ENCODE assay signal across 1 cellular context in the genomic region with DNA sequence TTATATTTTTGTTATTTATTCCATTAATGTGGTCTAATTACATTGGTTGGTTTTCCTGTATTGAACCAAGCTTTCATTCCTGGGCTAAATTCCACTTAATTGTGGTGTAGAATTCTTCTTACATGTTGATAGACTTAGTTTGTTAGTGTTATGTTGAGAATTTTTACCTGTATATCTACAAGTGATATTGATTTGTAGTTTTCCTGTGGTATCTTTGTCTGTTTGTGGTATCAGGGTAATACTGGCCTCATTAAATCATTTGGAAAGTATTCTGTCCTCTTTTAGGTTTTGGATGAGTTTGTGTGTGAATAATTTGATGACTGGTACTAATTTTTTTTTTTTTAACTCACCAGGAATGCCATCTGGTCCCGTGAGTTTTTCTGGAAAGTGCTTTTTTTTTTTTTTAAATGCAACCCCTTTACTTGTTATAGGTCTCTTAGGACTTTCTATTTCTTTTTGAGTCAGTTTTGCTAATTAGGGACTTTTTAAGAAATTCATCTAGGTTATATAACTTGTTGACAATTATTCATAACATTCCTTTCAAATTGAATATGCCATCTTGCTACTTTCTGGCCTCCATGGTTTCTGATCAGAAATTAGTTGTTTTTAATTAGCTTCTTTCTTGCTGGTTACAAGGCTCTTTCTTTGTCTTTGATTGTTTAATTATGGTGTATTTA.
TF ChIP-seq lines count a peak whose summit lies in the region.

No MANE protein-coding gene starts in this region.

TF ChIP-seq in GM12878, 131 proteins besides CTCF, POLR2A, EP300 and RAD21 (continued from another document and continues in another):
- TF ChIP-seq, protein P1, sequence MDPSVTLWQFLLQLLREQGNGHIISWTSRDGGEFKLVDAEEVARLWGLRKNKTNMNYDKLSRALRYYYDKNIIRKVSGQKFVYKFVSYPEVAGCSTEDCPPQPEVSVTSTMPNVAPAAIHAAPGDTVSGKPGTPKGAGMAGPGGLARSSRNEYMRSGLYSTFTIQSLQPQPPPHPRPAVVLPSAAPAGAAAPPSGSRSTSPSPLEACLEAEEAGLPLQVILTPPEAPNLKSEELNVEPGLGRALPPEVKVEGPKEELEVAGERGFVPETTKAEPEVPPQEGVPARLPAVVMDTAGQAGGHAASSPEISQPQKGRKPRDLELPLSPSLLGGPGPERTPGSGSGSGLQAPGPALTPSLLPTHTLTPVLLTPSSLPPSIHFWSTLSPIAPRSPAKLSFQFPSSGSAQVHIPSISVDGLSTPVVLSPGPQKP (IDR thresholded peaks at IDR 0.05; ENCODE audit: low read depth, low read length): no peak
- TF ChIP-seq NFIC (IDR thresholded peaks at IDR 0.05; ENCODE audit: low read depth, low read length) (peak; percentile 69), SIN3A (IDR thresholded peaks at IDR 0.05; ENCODE audit: low read depth, low read length) (no peak), ESRRA (IDR thresholded peaks at IDR 0.05; ENCODE audit: low read length) (no peak), JUNB (IDR thresholded peaks at IDR 0.05) (peak; percentile 94), TAF1 (IDR thresholded peaks at IDR 0.05; ENCODE audit: borderline replicate concordance, low read depth, low read length) (no peak), RCOR1 (conservative IDR thresholded peaks at IDR 0.05; ENCODE audit: low read depth, low read length) (no peak), NRF1 (conservative IDR thresholded peaks at IDR 0.05; ENCODE audit: low read depth, low read length) (no peak), MYC (IDR thresholded peaks at IDR 0.05; ENCODE audit: insufficient read depth, insufficient read length, insufficient replicate concordance, low read length, severe bottlenecking) (no peak), NBN (IDR thresholded peaks at IDR 0.05) (0 out of 2 replicates have a peak, but pooled peaks have one; percentile 13), CREB1 (IDR thresholded peaks at IDR 0.05; ENCODE audit: low read depth) (no peak), PAX5 (IDR thresholded peaks at IDR 0.05; ENCODE audit: borderline replicate concordance, low read depth, low read length) (no peak), NR2C2 (IDR thresholded peaks at IDR 0.05; ENCODE audit: borderline replicate concordance, control insufficient read depth, insufficient read length, low read depth) (no peak), SMC3 (IDR thresholded peaks at IDR 0.05; ENCODE audit: borderline replicate concordance, low read length) (no peak), RB1 (IDR thresholded peaks at IDR 0.05; ENCODE audit: borderline replicate concordance) (no peak), RAD51 (IDR thresholded peaks at IDR 0.05) (no peak), PAX8 (IDR thresholded peaks at IDR 0.05) (no peak), BRCA1 (IDR thresholded peaks at IDR 0.05; ENCODE audit: low read depth, low read length) (no peak), ZNF622 (IDR thresholded peaks at IDR 0.05) (no peak), CHD2 (IDR thresholded peaks at IDR 0.05; ENCODE audit: borderline replicate concordance, low read depth, low read length) (no peak), ZSCAN29 (IDR thresholded peaks at IDR 0.05) (no peak), SUZ12 (IDR thresholded peaks at IDR 0.05; ENCODE audit: unreplicated experiment) (no peak), TCF12 (IDR thresholded peaks at IDR 0.05; ENCODE audit: low read depth, low read length) (no peak), MEF2B (IDR thresholded peaks at IDR 0.05; ENCODE audit: partially characterized antibody, poor library complexity, severe bottlenecking) (peak; percentile 37), GATAD2B (conservative IDR thresholded peaks at IDR 0.05; ENCODE audit: low read depth) (no peak), MXI1 (IDR thresholded peaks at IDR 0.05; ENCODE audit: low read depth, low read length) (no peak), ZNF384 (IDR thresholded peaks at IDR 0.05; ENCODE audit: borderline replicate concordance, low read depth, low read length) (peak; percentile 79), SMAD1 (IDR thresholded peaks at IDR 0.05; ENCODE audit: low read depth, partially characterized antibody) (no peak), MYB (IDR thresholded peaks at IDR 0.05; ENCODE audit: borderline replicate concordance, low read depth, low read length) (no peak)
- TF ChIP-seq, protein P2, sequence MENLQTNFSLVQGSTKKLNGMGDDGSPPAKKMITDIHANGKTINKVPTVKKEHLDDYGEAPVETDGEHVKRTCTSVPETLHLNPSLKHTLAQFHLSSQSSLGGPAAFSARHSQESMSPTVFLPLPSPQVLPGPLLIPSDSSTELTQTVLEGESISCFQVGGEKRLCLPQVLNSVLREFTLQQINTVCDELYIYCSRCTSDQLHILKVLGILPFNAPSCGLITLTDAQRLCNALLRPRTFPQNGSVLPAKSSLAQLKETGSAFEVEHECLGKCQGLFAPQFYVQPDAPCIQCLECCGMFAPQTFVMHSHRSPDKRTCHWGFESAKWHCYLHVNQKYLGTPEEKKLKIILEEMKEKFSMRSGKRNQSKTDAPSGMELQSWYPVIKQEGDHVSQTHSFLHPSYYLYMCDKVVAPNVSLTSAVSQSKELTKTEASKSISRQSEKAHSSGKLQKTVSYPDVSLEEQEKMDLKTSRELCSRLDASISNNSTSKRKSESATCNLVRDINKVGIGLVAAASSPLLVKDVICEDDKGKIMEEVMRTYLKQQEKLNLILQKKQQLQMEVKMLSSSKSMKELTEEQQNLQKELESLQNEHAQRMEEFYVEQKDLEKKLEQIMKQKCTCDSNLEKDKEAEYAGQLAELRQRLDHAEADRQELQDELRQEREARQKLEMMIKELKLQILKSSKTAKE (IDR thresholded peaks at IDR 0.05; ENCODE audit: low read depth, poor library complexity, severe bottlenecking): peak; percentile 36
- TF ChIP-seq, protein P3, sequence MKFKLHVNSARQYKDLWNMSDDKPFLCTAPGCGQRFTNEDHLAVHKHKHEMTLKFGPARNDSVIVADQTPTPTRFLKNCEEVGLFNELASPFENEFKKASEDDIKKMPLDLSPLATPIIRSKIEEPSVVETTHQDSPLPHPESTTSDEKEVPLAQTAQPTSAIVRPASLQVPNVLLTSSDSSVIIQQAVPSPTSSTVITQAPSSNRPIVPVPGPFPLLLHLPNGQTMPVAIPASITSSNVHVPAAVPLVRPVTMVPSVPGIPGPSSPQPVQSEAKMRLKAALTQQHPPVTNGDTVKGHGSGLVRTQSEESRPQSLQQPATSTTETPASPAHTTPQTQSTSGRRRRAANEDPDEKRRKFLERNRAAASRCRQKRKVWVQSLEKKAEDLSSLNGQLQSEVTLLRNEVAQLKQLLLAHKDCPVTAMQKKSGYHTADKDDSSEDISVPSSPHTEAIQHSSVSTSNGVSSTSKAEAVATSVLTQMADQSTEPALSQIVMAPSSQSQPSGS (IDR thresholded peaks at IDR 0.05; ENCODE audit: low read length): peak; percentile 69; the same call in 1 of the 2 replicates
- TF ChIP-seq, protein P4, sequence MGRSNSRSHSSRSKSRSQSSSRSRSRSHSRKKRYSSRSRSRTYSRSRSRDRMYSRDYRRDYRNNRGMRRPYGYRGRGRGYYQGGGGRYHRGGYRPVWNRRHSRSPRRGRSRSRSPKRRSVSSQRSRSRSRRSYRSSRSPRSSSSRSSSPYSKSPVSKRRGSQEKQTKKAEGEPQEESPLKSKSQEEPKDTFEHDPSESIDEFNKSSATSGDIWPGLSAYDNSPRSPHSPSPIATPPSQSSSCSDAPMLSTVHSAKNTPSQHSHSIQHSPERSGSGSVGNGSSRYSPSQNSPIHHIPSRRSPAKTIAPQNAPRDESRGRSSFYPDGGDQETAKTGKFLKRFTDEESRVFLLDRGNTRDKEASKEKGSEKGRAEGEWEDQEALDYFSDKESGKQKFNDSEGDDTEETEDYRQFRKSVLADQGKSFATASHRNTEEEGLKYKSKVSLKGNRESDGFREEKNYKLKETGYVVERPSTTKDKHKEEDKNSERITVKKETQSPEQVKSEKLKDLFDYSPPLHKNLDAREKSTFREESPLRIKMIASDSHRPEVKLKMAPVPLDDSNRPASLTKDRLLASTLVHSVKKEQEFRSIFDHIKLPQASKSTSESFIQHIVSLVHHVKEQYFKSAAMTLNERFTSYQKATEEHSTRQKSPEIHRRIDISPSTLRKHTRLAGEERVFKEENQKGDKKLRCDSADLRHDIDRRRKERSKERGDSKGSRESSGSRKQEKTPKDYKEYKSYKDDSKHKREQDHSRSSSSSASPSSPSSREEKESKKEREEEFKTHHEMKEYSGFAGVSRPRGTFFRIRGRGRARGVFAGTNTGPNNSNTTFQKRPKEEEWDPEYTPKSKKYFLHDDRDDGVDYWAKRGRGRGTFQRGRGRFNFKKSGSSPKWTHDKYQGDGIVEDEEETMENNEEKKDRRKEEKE (IDR thresholded peaks at IDR 0.05): no peak
- TF ChIP-seq, protein P5, sequence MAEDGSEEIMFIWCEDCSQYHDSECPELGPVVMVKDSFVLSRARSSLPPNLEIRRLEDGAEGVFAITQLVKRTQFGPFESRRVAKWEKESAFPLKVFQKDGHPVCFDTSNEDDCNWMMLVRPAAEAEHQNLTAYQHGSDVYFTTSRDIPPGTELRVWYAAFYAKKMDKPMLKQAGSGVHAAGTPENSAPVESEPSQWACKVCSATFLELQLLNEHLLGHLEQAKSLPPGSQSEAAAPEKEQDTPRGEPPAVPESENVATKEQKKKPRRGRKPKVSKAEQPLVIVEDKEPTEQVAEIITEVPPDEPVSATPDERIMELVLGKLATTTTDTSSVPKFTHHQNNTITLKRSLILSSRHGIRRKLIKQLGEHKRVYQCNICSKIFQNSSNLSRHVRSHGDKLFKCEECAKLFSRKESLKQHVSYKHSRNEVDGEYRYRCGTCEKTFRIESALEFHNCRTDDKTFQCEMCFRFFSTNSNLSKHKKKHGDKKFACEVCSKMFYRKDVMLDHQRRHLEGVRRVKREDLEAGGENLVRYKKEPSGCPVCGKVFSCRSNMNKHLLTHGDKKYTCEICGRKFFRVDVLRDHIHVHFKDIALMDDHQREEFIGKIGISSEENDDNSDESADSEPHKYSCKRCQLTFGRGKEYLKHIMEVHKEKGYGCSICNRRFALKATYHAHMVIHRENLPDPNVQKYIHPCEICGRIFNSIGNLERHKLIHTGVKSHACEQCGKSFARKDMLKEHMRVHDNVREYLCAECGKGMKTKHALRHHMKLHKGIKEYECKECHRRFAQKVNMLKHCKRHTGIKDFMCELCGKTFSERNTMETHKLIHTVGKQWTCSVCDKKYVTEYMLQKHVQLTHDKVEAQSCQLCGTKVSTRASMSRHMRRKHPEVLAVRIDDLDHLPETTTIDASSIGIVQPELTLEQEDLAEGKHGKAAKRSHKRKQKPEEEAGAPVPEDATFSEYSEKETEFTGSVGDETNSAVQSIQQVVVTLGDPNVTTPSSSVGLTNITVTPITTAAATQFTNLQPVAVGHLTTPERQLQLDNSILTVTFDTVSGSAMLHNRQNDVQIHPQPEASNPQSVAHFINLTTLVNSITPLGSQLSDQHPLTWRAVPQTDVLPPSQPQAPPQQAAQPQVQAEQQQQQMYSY (CRISPR knock-in tag; IDR thresholded peaks at IDR 0.05): no peak
- TF ChIP-seq, protein P6, sequence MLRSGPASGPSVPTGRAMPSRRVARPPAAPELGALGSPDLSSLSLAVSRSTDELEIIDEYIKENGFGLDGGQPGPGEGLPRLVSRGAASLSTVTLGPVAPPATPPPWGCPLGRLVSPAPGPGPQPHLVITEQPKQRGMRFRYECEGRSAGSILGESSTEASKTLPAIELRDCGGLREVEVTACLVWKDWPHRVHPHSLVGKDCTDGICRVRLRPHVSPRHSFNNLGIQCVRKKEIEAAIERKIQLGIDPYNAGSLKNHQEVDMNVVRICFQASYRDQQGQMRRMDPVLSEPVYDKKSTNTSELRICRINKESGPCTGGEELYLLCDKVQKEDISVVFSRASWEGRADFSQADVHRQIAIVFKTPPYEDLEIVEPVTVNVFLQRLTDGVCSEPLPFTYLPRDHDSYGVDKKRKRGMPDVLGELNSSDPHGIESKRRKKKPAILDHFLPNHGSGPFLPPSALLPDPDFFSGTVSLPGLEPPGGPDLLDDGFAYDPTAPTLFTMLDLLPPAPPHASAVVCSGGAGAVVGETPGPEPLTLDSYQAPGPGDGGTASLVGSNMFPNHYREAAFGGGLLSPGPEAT (IDR thresholded peaks at IDR 0.05; ENCODE audit: low read depth): peak; percentile 91
- TF ChIP-seq, protein P7, sequence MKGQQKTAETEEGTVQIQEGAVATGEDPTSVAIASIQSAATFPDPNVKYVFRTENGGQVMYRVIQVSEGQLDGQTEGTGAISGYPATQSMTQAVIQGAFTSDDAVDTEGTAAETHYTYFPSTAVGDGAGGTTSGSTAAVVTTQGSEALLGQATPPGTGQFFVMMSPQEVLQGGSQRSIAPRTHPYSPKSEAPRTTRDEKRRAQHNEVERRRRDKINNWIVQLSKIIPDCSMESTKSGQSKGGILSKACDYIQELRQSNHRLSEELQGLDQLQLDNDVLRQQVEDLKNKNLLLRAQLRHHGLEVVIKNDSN (IDR thresholded peaks at IDR 0.05; ENCODE audit: borderline replicate concordance, extremely low read length, insufficient read depth, low read depth, low read length): no peak
- TF ChIP-seq, protein P8, sequence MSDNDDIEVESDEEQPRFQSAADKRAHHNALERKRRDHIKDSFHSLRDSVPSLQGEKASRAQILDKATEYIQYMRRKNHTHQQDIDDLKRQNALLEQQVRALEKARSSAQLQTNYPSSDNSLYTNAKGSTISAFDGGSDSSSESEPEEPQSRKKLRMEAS (IDR thresholded peaks at IDR 0.05; ENCODE audit: low read depth, low read length): no peak
- TF ChIP-seq, protein P9, sequence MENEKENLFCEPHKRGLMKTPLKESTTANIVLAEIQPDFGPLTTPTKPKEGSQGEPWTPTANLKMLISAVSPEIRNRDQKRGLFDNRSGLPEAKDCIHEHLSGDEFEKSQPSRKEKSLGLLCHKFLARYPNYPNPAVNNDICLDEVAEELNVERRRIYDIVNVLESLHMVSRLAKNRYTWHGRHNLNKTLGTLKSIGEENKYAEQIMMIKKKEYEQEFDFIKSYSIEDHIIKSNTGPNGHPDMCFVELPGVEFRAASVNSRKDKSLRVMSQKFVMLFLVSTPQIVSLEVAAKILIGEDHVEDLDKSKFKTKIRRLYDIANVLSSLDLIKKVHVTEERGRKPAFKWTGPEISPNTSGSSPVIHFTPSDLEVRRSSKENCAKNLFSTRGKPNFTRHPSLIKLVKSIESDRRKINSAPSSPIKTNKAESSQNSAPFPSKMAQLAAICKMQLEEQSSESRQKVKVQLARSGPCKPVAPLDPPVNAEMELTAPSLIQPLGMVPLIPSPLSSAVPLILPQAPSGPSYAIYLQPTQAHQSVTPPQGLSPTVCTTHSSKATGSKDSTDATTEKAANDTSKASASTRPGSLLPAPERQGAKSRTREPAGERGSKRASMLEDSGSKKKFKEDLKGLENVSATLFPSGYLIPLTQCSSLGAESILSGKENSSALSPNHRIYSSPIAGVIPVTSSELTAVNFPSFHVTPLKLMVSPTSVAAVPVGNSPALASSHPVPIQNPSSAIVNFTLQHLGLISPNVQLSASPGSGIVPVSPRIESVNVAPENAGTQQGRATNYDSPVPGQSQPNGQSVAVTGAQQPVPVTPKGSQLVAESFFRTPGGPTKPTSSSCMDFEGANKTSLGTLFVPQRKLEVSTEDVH (IDR thresholded peaks at IDR 0.05; ENCODE audit: low read depth, partially characterized antibody): no peak
